7 cellular contexts compared by ENCODE assay signal in the genomic region with DNA sequence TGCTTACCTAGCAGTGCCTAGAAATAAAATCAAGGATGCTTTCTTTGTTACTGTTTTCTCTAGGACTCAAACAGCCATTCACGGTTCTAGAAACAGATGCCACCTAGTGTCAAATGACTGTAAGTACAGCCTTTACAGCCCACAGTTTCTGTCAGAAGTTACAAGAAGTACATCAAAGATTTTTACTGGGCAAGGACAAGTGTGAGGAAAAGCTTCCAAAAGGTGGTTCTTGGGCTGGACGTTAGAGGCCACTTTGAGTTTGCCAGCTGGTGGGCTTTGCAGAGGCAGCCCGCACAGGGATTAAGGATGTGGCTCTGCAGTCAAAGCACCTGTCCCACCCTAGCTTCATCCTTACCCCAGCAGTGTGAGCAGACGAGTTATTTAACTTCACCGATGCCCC. TPM values are rescaled to one million over a fixed set of nuclear protein-coding genes. Genes with fewer than 3 reads are reported as not detected.
DNase-seq lines count a peak whose midpoint lies in the region; ATAC-seq, FAIRE-seq and TF ChIP-seq lines count a peak whose summit lies in the region.

No MANE protein-coding gene starts in this region.

- no peaks in the 10 kb centered on the region for H3K27me3 ChIP-seq in PC-9 (ENCODE audit: insufficient read depth, low read depth)
- no peaks in the 10 kb centered on the region for H3K27me3 ChIP-seq in right lobe of liver
- no peaks in the 10 kb centered on the region for H3K27me3 ChIP-seq in aorta (ENCODE audit: control insufficient read depth in 1 of 2, insufficient read depth in 2 of 2, low read length in 1 of 2)

- H2AFZ ChIP-seq in PC-9: no peak overlapping the region

- CTCF ChIA-PET in PC-9 (lab: Charles Lee): interaction anchor here (0.6 kb wide), 1 partner anchor 67 kb away, joined by 3 read pairs; no protein-coding TSS in a partner anchor

- 0% methylated on average over 2 of the region's 5 CpGs for WGBS in right lobe of liver (ENCODE audit: insufficient coverage, low coverage, low lambda C conversion rate, missing lambda C conversion rate)
- 30 to 35% methylated on average over 5 of the region's 5 CpGs for WGBS in aorta, 2 donors

- peak; percentile 87 for FAIRE-seq in G401.6 (lab: Jason Lieb, UNC)

- ATAC-seq in right lobe of liver: peak; percentile 67 to 76 (median 68)
- peak; percentile 73 for ATAC-seq in aorta (ENCODE audit: low FRiP score)
- ATAC-seq in HG02973 (IDR thresholded peaks at IDR 0.05; ENCODE audit: unreplicated experiment): no peak

- BruUV-seq in PC-9 (replicated peaks; lab: Mats Ljungman, UMichigan): no TSS peak

- H3K9me3 ChIP-seq in PC-9 (ENCODE audit: insufficient read depth, low read depth): no peaks in the 10 kb centered on the region
- no peaks in the 10 kb centered on the region for H3K9me3 ChIP-seq in right lobe of liver
- H3K9me3 ChIP-seq in aorta (ENCODE audit: control insufficient read depth, low read length): no peaks in the 10 kb centered on the region

- peaks cover 100% of the 10 kb centered on the region for H3K79me2 ChIP-seq in PC-9 (ENCODE audit: low read depth)

- POLR2A ChIA-PET in PC-9 (lab: Charles Lee; ENCODE audit: unreplicated experiment): interaction anchor here (0.6 kb wide), 1 partner anchor 79 kb away, joined by 4 read pairs; no protein-coding TSS in a partner anchor

- H3K36me3 ChIP-seq in PC-9 (ENCODE audit: low read depth) (no peaks in the 10 kb centered on the region), right lobe of liver (no peaks in the 10 kb centered on the region), aorta (ENCODE audit: control insufficient read depth in 1 of 2, insufficient read depth in 2 of 2, low read length in 1 of 2) (no peaks in the 10 kb centered on the region)

- H3K9me2 ChIP-seq in PC-9 (ENCODE audit: insufficient read depth): no peaks in the 10 kb centered on the region

- peaks cover 93% of the 10 kb centered on the region for H4K20me1 ChIP-seq in PC-9 (ENCODE audit: insufficient read depth)

- intact Hi-C loops in PC-9 (cut with micrococcal nuclease; ENCODE audit: unreplicated experiment): loop anchor here (2.0 to 5.0 kb wide), 3 partner anchors 59 to 129 kb away; no protein-coding TSS in a partner anchor
- intact Hi-C loops in right lobe of liver (cut with DNase I): no loop called here
- intact Hi-C loops in aorta (cut with DNase I): no loop called here

- TF ChIP-seq CTCF in PC-9 (conservative IDR thresholded peaks at IDR 0.05) (peak; percentile 94), choroid plexus epithelial cell (conservative IDR thresholded peaks at IDR 0.05; ENCODE audit: low read depth, low read length) (peak; percentile 77), right lobe of liver (IDR thresholded peaks at IDR 0.05) (peak; percentile 82 to 87 (median 83))

- no peak overlapping the region for H3K27ac ChIP-seq in PC-9
- H3K27ac ChIP-seq in right lobe of liver: no peak overlapping the region
- no peak overlapping the region for H3K27ac ChIP-seq in aorta (ENCODE audit: low read depth in 1 of 2, low read length in 2 of 2)

- H3F3A ChIP-seq in PC-9 (ENCODE audit: insufficient read depth, low read depth): peaks cover 33% of the 10 kb centered on the region

- H3K4me3 ChIP-seq in PC-9 (no peak overlapping the region), choroid plexus epithelial cell (ENCODE audit: low read depth, low read length) (no peak overlapping the region), right lobe of liver (no peak overlapping the region), aorta (ENCODE audit: low read length in 2 of 2) (no peak overlapping the region)

- DNase-seq in LHCN-M2 (ENCODE audit: low read depth) (peak; percentile 62), PC-9 (peak; percentile 34 to 69), choroid plexus epithelial cell (ENCODE audit: low read depth) (peak; percentile 82), right lobe of liver (no peak), aorta (no peak)

- no peak overlapping the region for H3K4me2 ChIP-seq in PC-9

- TF ChIP-seq POLR2A in right lobe of liver (IDR thresholded peaks at IDR 0.05): no peak

- H3K4me1 ChIP-seq in PC-9 (replicated peaks; ENCODE audit: insufficient read depth) (peaks cover 24% of the 10 kb centered on the region), right lobe of liver (peaks cover 0 to 73% (median 21%) of the 10 kb centered on the region in 4 donors), aorta (ENCODE audit: control insufficient read depth in 1 of 2, insufficient read depth in 2 of 2, low read length in 2 of 2) (peaks cover 0 to 9% of the 10 kb centered on the region in 2 donors)

RNA-seq across cellular contexts. Expression of gene KMT5B, which starts 6.9 kb away (rescaled TPM):
- total RNA-seq in LHCN-M2 (2014; rRNA removed): 13.0 and 19.0 TPM in 2 replicates
- 10.4 TPM for polyA plus RNA-seq in LHCN-M2 (2012)
- total RNA-seq in PC-9 (2021): 36.4 and 45.7 TPM in 2 replicates
- 10 to 100 TPM; 14.3 to 25.9 (median 17.6) TPM for total RNA-seq in right lobe of liver
- total RNA-seq in aorta: 10 to 100 TPM; 39.9 to 49.6 TPM
- 10 to 100 TPM; 24.4 to 27.9 TPM for polyA plus RNA-seq in aorta

Comparison
In these comparisons a context has a peak if more than half of its experiments do, and no peak if none do; other contexts are left out.
1. DNase-seq: peak in LHCN-M2 (single experiment), PC-9 (2 of 2) and choroid plexus epithelial cell (single experiment); none in right lobe of liver (0 of 3) and aorta (0 of 2).
2. Peak in every context shown above with its lines, with median percentiles within 50 percentile points of each other: CTCF ChIP-seq.